ENCODE assay signal across 18 cellular contexts in genomic region chr6:85551264-85551663, GRCh38. TPM values are rescaled to one million over a fixed set of nuclear protein-coding genes. Genes with fewer than 3 reads are reported as not detected.
DNase-seq lines count a peak whose midpoint lies in the region; ATAC-seq, FAIRE-seq and TF ChIP-seq lines count a peak whose summit lies in the region.
"Had no signal": no experiment of that assay in that cellular context is flagged by ENCODE, and none has a peak within 500 bp of the region (broad histone marks: within the 10 kb centered on the region; RNA-seq: fewer than 3 reads in every experiment).

No MANE protein-coding gene starts in this region.

- intact Hi-C loops in testis (cut with DNase I; ENCODE audit: low total_unique reads) (no loop called here), pancreas (cut with DNase I) (no loop called here)

- no peak overlapping the region for H4K5ac ChIP-seq in H1 (ENCODE audit: insufficient read length, low read depth, low read length)

- peaks cover 25% of the 10 kb centered on the region for H3K36me3 Mint-ChIP-seq in activated naive CD4-positive, alpha-beta T cell treated with anti-CD3 and anti-CD28 coated beads, Interleukin-2, amount 10 ng/mL, durations not matched to agents 7 days and 5 days

- TF ChIP-seq RAD21 in H1 (IDR thresholded peaks at IDR 0.05 in 1 of 2, conservative IDR thresholded peaks at IDR 0.05 in 1 of 2; ENCODE audit: low read depth in 2 of 2, low read length in 2 of 2) = no peak

- no peak for TF ChIP-seq CTCF in H1 (IDR thresholded peaks at IDR 0.05; ENCODE audit: control extremely low read depth in 1 of 3, insufficient read depth in 1 of 3, low read depth in 1 of 3, low read length in 3 of 3)
- TF ChIP-seq CTCF in testis (IDR thresholded peaks at IDR 0.05) = no peak
- no peak for TF ChIP-seq CTCF in omental fat pad (IDR thresholded peaks at IDR 0.05)
- no peak for TF ChIP-seq CTCF in pancreas (IDR thresholded peaks at IDR 0.05)

- no peak overlapping the region for H3K4me3 ChIP-seq in H1 (ENCODE audit: extremely low read depth in 1 of 4, insufficient read depth in 2 of 4, low read depth in 3 of 4, low read length in 4 of 4)
- no peak overlapping the region for H3K4me3 ChIP-seq in testis
- no peak overlapping the region for H3K4me3 ChIP-seq in pancreas
- H3K4me3 ChIP-seq: cardiac muscle cell, vagina had no signal

- POLR2A ChIA-PET in H1 (lab: Charles Lee; ENCODE audit: partially characterized antibody) = no interaction called here

- no peak overlapping the region for H2BK5ac ChIP-seq in H1 (ENCODE audit: low read depth, low read length)

- no peak overlapping the region for H3K9ac ChIP-seq in H1 (replicated peaks in 1 of 4; ENCODE audit: extremely low read depth in 1 of 4, low read depth in 3 of 4, low read length in 3 of 4)

- no peak for TF ChIP-seq POLR2A in H1 (IDR thresholded peaks at IDR 0.05; ENCODE audit: control extremely low read depth in 1 of 2, low read depth in 2 of 2, low read length in 2 of 2)
- TF ChIP-seq POLR2A in testis (IDR thresholded peaks at IDR 0.05) = no peak

- no peak for DNase-seq in activated naive CD4-positive, alpha-beta T cell treated with anti-CD3 and anti-CD28 coated beads, Interleukin-2, amount 10 ng/mL, durations not matched to agents 7 days and 5 days
- DNase-seq in activated naive CD4-positive, alpha-beta T cell (lab: John Stamatoyannopoulos, UW) = no peak
- DNase-seq in NCI-H69 (lab: John Stamatoyannopoulos, UW) (peak; percentile 14), H1 (ENCODE audit: low read depth in 1 of 2, low spot score in 2 of 2) (no peak), testis (peak; percentile 69), omental fat pad (ENCODE audit: low spot score) (no peak), pancreas (no peak)
- DNase-seq: activated CD4-positive, alpha-beta T cell treated with anti-CD3 and anti-CD28 coated beads for 4 hours; COR-L47; effector CD4-positive, alpha-beta T cell; left ventricle myocardium superior; naive B cell; NCI-H2029 had no signal

- no peaks in the 10 kb centered on the region for H3K79me1 ChIP-seq in H1 (ENCODE audit: low read depth, low read length)

- no peak overlapping the region for H3K23ac ChIP-seq in H1 (ENCODE audit: insufficient read length)

- no peak overlapping the region for H2BK20ac ChIP-seq in H1 (ENCODE audit: low read length)

- H3K4me1 Mint-ChIP-seq in activated naive CD4-positive, alpha-beta T cell treated with anti-CD3 and anti-CD28 coated beads, Interleukin-2, amount 10 ng/mL, durations not matched to agents 7 days and 5 days = no peaks in the 10 kb centered on the region
- H3K4me1 Mint-ChIP-seq: naive B cell had no signal

- no peak overlapping the region for H2BK120ac ChIP-seq in H1 (replicated peaks; ENCODE audit: low read depth, low read length)

- H3K79me2 ChIP-seq in H1 (ENCODE audit: control insufficient read depth in 1 of 2, insufficient read depth in 2 of 2, low read length in 2 of 2) = no peaks in the 10 kb centered on the region

- WGBS in H1 (ENCODE audit: extremely low coverage in 1 of 2, insufficient coverage in 1 of 2, insufficient read length in 1 of 2, insufficient replicate concordance in 2 of 2, low coverage in 1 of 2, low lambda C conversion rate in 2 of 2, missing lambda C conversion rate in 1 of 2), 2 experiments = 84% methylated on average over 1 of the region's 1 CpG; no CpG with 5 or more reads in 1 of the 2 experiments
- WGBS in testis, 2 donors = 28 to 61% methylated on average over 1 of the region's 1 CpG
- 73 to 84% methylated on average over 1 of the region's 1 CpG for WGBS in pancreas, 2 donors

- no peak overlapping the region for H3K56ac ChIP-seq in H1 (replicated peaks; ENCODE audit: insufficient read length, low read depth, low read length)

- no peak overlapping the region for H3K27ac ChIP-seq in H1 (ENCODE audit: low read depth, low read length)
- no peak overlapping the region for H3K27ac ChIP-seq in testis
- H3K27ac ChIP-seq in pancreas = no peak overlapping the region
- H3K27ac ChIP-seq: cardiac muscle cell, vagina had no signal

- H3K9me3 ChIP-seq in H1 (ENCODE audit: insufficient read depth in 2 of 2, low read depth in 1 of 2, low read length in 1 of 2) (peaks cover 0 to 4% of the 10 kb centered on the region in 2 experiments; a peak in 1 of 4 replicates), testis (no peaks in the 10 kb centered on the region), pancreas (no peaks in the 10 kb centered on the region)
- H3K9me3 ChIP-seq: vagina had no signal

- H2BK15ac ChIP-seq in H1 (ENCODE audit: low read length) = no peak overlapping the region

- no peak overlapping the region for H3K18ac ChIP-seq in H1 (ENCODE audit: extremely low read depth, low read length)

- CTCF ChIA-PET in activated naive CD4-positive, alpha-beta T cell treated with anti-CD3 and anti-CD28 coated beads, Interleukin-2, amount 10 ng/mL, durations not matched to agents 7 days and 5 days (lab: Charles Lee) = interaction anchor here (1.1 kb wide), 1 partner anchor 14 kb away, joined by 5 read pairs; no protein-coding TSS in a partner anchor
- CTCF ChIA-PET in H1 (lab: Charles Lee; ENCODE audit: partially characterized antibody) = interaction anchor here (0.8 to 4.0 kb wide), 3 partner anchors 12 to 196 kb away, joined by 3 to 16 read pairs (median 3); no protein-coding TSS in a partner anchor

- TF ChIP-seq EP300 in H1 (IDR thresholded peaks at IDR 0.05; ENCODE audit: borderline replicate concordance in 1 of 2, low read depth in 2 of 2, low read length in 2 of 2) = no peak

- no peaks in the 10 kb centered on the region for H3K23me2 ChIP-seq in H1 (ENCODE audit: low read depth, low read length)

- peak overlapping the region; percentile 25 for H3K27ac Mint-ChIP-seq in activated naive CD4-positive, alpha-beta T cell treated with anti-CD3 and anti-CD28 coated beads, Interleukin-2, amount 10 ng/mL, durations not matched to agents 7 days and 5 days
- H3K27ac Mint-ChIP-seq: activated naive CD8-positive, alpha-beta T cell had no signal

- peaks cover 0 to 3% (median 1%) of the 10 kb centered on the region in 4 experiments; a peak in 2 of 8 replicates for H3K36me3 ChIP-seq in H1 (ENCODE audit: control insufficient read depth in 2 of 4, insufficient read depth in 4 of 4, low read length in 3 of 4)
- no peaks in the 10 kb centered on the region for H3K36me3 ChIP-seq in testis (ENCODE audit: low read depth, missing control alignments)
- H3K36me3 ChIP-seq in pancreas = peaks cover 0 to 6% (median 0%) of the 10 kb centered on the region in 3 donors

- no peak overlapping the region for H3K14ac ChIP-seq in H1 (ENCODE audit: insufficient read length)

- H3K4me1 ChIP-seq in H1 (replicated peaks in 1 of 4; ENCODE audit: control insufficient read depth in 3 of 4, insufficient read depth in 4 of 4, low read length in 3 of 4) (no peaks in the 10 kb centered on the region; a peak in 1 of 7 replicates), testis (no peaks in the 10 kb centered on the region), pancreas (no peaks in the 10 kb centered on the region)
- H3K4me1 ChIP-seq: vagina had no signal

- H3K4ac ChIP-seq in H1 (replicated peaks; ENCODE audit: insufficient read length, low read depth, low read length) = no peak overlapping the region

- H2BK12ac ChIP-seq in H1 (ENCODE audit: low read depth, low read length) = no peak overlapping the region

- H3K4me2 ChIP-seq in H1 (ENCODE audit: insufficient read depth in 1 of 2, low read depth in 2 of 2, low read length in 2 of 2) = no peak overlapping the region

- peak; percentile 32 for FAIRE-seq in H1 (lab: Jason Lieb, UNC)
- FAIRE-seq in pancreas (lab: Jason Lieb, UNC) = no peak

- H3K9me3 Mint-ChIP-seq in activated naive CD4-positive, alpha-beta T cell treated with anti-CD3 and anti-CD28 coated beads, Interleukin-2, amount 10 ng/mL, durations not matched to agents 7 days and 5 days = peaks cover 5% of the 10 kb centered on the region

- no peak overlapping the region for H4K8ac ChIP-seq in H1 (ENCODE audit: extremely low read depth, insufficient read depth, low read length)

- no peak overlapping the region for H2AK5ac ChIP-seq in H1 (ENCODE audit: low read depth, low read length)

- ATAC-seq in omental fat pad (ENCODE audit: low FRiP score) = no peak
- ATAC-seq in HG02798 (IDR thresholded peaks at IDR 0.05; ENCODE audit: poor library complexity, unreplicated experiment) = no peak
- no peak for ATAC-seq in pancreas
- ATAC-seq: left ventricle myocardium superior, Right ventricle myocardium inferior had no signal

- H2AFZ ChIP-seq in H1 (ENCODE audit: low read length) = no peak overlapping the region

- no peak overlapping the region for H4K91ac ChIP-seq in H1 (replicated peaks; ENCODE audit: insufficient read length, low read length)

- H4K20me1 ChIP-seq in H1 (replicated peaks in 1 of 2; ENCODE audit: control insufficient read depth in 1 of 2, insufficient read depth in 2 of 2, low read length in 2 of 2) = no peaks in the 10 kb centered on the region

- no peaks in the 10 kb centered on the region for H3K27me3 Mint-ChIP-seq in activated naive CD4-positive, alpha-beta T cell treated with anti-CD3 and anti-CD28 coated beads, Interleukin-2, amount 10 ng/mL, durations not matched to agents 7 days and 5 days
- H3K27me3 Mint-ChIP-seq: activated naive CD8-positive, alpha-beta T cell; naive B cell had no signal

- no peak overlapping the region for H3K4me3 Mint-ChIP-seq in activated naive CD4-positive, alpha-beta T cell treated with anti-CD3 and anti-CD28 coated beads, Interleukin-2, amount 10 ng/mL, durations not matched to agents 7 days and 5 days
- H3K4me3 Mint-ChIP-seq: activated naive CD8-positive, alpha-beta T cell; naive B cell had no signal

- H3K27me3 ChIP-seq in H1 (replicated peaks in 1 of 4; ENCODE audit: control insufficient read depth in 3 of 4, extremely low read depth in 1 of 4, insufficient read depth in 3 of 4, low read length in 3 of 4) = no peaks in the 10 kb centered on the region
- no peaks in the 10 kb centered on the region for H3K27me3 ChIP-seq in testis
- no peaks in the 10 kb centered on the region for H3K27me3 ChIP-seq in pancreas
- H3K27me3 ChIP-seq: cardiac muscle cell, vagina had no signal

TF ChIP-seq in H1, 55 proteins besides CTCF, POLR2A, EP300 and RAD21:
- TF ChIP-seq SP1 (IDR thresholded peaks at IDR 0.05; ENCODE audit: low read depth, low read length) (peak; percentile 58; the same call in 1 of the 2 replicates), SIRT6 (IDR thresholded peaks at IDR 0.05; ENCODE audit: low read length) (no peak)
TF ChIP-seq in H1: peak in this region for 1.

RNA-seq across cellular contexts. Expression of gene SNX14, which starts 42.4 kb away (rescaled TPM):
- 24.2 and 29.6 TPM in 2 replicates for total RNA-seq in H1 (2021; fragmentation: NEBNext Ultra II Directional; extraction: Animal tissue kit (Norgen Biotek cat#: 25700))
- polyA plus RNA-seq in H1 (2011; rRNA removed) (8.3 and 11.9 TPM in 2 replicates), testis (ENCODE audit: insufficient read depth, low read depth, low replicate concordance) (170 TPM), pancreas (10 to 100 TPM; 66.9 to 85.6 TPM)
- polyA plus RNA-seq in H1 (2011; cell fraction: cytosol; rRNA removed) = 14.9 TPM
- 13.3 TPM for polyA plus RNA-seq in H1 (2011; cell fraction: nucleus; rRNA removed)
- polyA plus RNA-seq in H1 (2012, experiment 1 of 2) = 12.2 to 25.9 TPM (median 16.6 TPM) in 4 replicates
- 2.3 TPM for polyA plus RNA-seq in H1 (2012, experiment 2 of 2)
- polyA plus RNA-seq in H1 (2013, experiment 1 of 2) = 30.5 TPM
- 29.3 TPM for polyA plus RNA-seq in H1 (2013, experiment 2 of 2)
- polyA minus RNA-seq in H1 (2011; rRNA and poly(A)+ RNA removed) = 13.9 and 16.2 TPM in 2 replicates
- polyA minus RNA-seq in H1 (2011; cell fraction: cytosol; rRNA and poly(A)+ RNA removed) = 8.7 TPM
- polyA minus RNA-seq in H1 (2011; cell fraction: nucleus; rRNA and poly(A)+ RNA removed) = 39.0 TPM
- total RNA-seq in testis (100 to 1,000 TPM; 108 to 142 TPM), omental fat pad (10 to 100 TPM; 62.8 to 97.6 (median 85.9) TPM), pancreas (10 to 100 TPM; 30.0 to 44.0 (median 33.5) TPM)

Comparison
In these comparisons a context has a peak if more than half of its experiments do, and no peak if none do; other contexts are left out.
1. DNase-seq: peak in NCI-H69 (single experiment) and testis (single experiment); none in activated naive CD4-positive, alpha-beta T cell treated with anti-CD3 and anti-CD28 coated beads, Interleukin-2, amount 10 ng/mL, durations not matched to agents 7 days and 5 days (single experiment), activated naive CD4-positive, alpha-beta T cell (0 of 4), H1 (0 of 2), omental fat pad (single experiment) and pancreas (0 of 6).